ENCODE assay signal across 13 cellular contexts in the genomic region with DNA sequence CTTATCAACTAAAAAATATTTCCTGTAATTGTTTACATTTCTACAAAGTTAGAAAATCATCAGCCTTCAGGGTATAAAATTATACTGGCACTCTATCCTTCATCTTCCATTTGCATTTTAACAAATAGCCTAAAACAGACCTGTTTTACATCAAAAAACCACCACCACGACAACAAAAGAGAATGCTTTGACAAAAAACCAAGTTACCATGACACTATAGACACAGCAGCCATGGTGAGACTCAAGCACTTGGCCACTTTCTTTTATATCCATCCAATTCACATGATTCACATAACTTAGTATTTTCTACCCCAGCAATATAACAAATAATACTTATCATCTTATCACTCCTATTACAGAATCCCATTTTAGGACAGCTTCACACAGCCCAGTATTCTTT. TPM values are rescaled to one million over a fixed set of nuclear protein-coding genes. Genes with fewer than 3 reads are reported as not detected.
DNase-seq lines count a peak whose midpoint lies in the region; ATAC-seq and TF ChIP-seq lines count a peak whose summit lies in the region.
"Had no signal": no experiment of that assay in that cellular context is flagged by ENCODE, and none has a peak within 500 bp of the region (broad histone marks: within the 10 kb centered on the region; RNA-seq: fewer than 3 reads in every experiment).

No MANE protein-coding gene starts in this region.

- H3K4me3 ChIP-seq in DOHH2 (ENCODE audit: low read length) (peak overlapping the region; percentile 84), prostate gland (no peak overlapping the region)
- H3K4me3 ChIP-seq: lung had no signal

- H3K4me1 ChIP-seq in DOHH2 (ENCODE audit: control insufficient read depth, low read length) (peaks cover 75% of the 10 kb centered on the region), prostate gland (replicated peaks) (peaks cover 6% of the 10 kb centered on the region)

- no peak for TF ChIP-seq CTCF in DOHH2 (IDR thresholded peaks at IDR 0.05; ENCODE audit: low read depth, low read length, poor library complexity, severe bottlenecking)
- TF ChIP-seq CTCF in prostate gland (IDR thresholded peaks at IDR 0.05), result no peak

- DNase-seq in T-cell (no peak), globus pallidus (ENCODE audit: low spot score) (peak; percentile 37), prostate gland (ENCODE audit: low spot score) (no peak), cortex of kidney (lab: John Stamatoyannopoulos, UW) (no peak)
- DNase-seq: activated T-cell treated with anti-CD3 and anti-CD28 coated beads, Interleukin-2, amount 50 U/mL, for 1 hour; KG1; NCI-H446 treated with DMSO at 0.1 percent for 48 hours had no signal

- H3K9me2 ChIP-seq in DOHH2 (replicated peaks; ENCODE audit: control insufficient read depth, low read length), result no peaks in the 10 kb centered on the region

- H3K4me2 ChIP-seq in DOHH2 (ENCODE audit: low read length), result peak overlapping the region; percentile 78

- no peak for TF ChIP-seq POLR2A in prostate gland (IDR thresholded peaks at IDR 0.05)

- H3K27ac ChIP-seq in DOHH2 (ENCODE audit: low read depth, low read length), result peak overlapping the region; percentile 79
- H3K27ac ChIP-seq in prostate gland, result peak overlapping the region; percentile 41 to 98

- H3K27me3 Mint-ChIP-seq in T-cell, result no peaks in the 10 kb centered on the region
- H3K27me3 Mint-ChIP-seq: central memory CD8-positive, alpha-beta T cell had no signal

- no peaks in the 10 kb centered on the region for H3K36me3 Mint-ChIP-seq in T-cell

- no peaks in the 10 kb centered on the region for H3K27me3 ChIP-seq in DOHH2 (ENCODE audit: control insufficient read depth, low read length)
- no peaks in the 10 kb centered on the region for H3K27me3 ChIP-seq in prostate gland (replicated peaks; ENCODE audit: insufficient read depth)

- CTCF ChIA-PET in T-cell (lab: Charles Lee), result interaction anchor here in 1 of 2 donors (0.9 kb wide), 1 partner anchor 12 kb away, joined by 3 read pairs; no protein-coding TSS in a partner anchor

- H3K9me3 Mint-ChIP-seq in T-cell, result no peaks in the 10 kb centered on the region
- H3K9me3 Mint-ChIP-seq: central memory CD8-positive, alpha-beta T cell had no signal

- H3K36me3 ChIP-seq in DOHH2 (ENCODE audit: control insufficient read depth, low read length) (peaks cover 23% of the 10 kb centered on the region), prostate gland (no peaks in the 10 kb centered on the region)

- H3K9me3 ChIP-seq in DOHH2 (ENCODE audit: control insufficient read depth, insufficient read depth, low read length), result peaks cover 6% of the 10 kb centered on the region
- H3K9me3 ChIP-seq in prostate gland, result no peaks in the 10 kb centered on the region

- POLR2A ChIA-PET in T-cell (lab: Charles Lee), result no interaction called here

- H4K20me1 ChIP-seq in DOHH2 (ENCODE audit: control insufficient read depth, insufficient read depth, low read depth, low read length), result no peaks in the 10 kb centered on the region

- WGBS in prostate gland, result 31% methylated on average over 1 of the region's 1 CpG

- H3K4me3 Mint-ChIP-seq in T-cell, result no peak overlapping the region
- H3K4me3 Mint-ChIP-seq: central memory CD8-positive, alpha-beta T cell had no signal

- intact Hi-C loops in prostate gland (cut with DNase I), result no loop called here

- peaks cover 46 to 54% (median 49%) of the 10 kb centered on the region in 3 donors for H3K4me1 Mint-ChIP-seq in T-cell

- H3K27ac Mint-ChIP-seq in T-cell, result peak overlapping the region; percentile 7 to 86

- ATAC-seq in T-cell (replicated peaks in 1 of 4), result no peak
- no peak for ATAC-seq in HG02973 (IDR thresholded peaks at IDR 0.05; ENCODE audit: unreplicated experiment)
- ATAC-seq in HG02678 (IDR thresholded peaks at IDR 0.05; ENCODE audit: unreplicated experiment), result no peak
- ATAC-seq in GM18907 (IDR thresholded peaks at IDR 0.05; ENCODE audit: unreplicated experiment), result no peak

- H3K79me2 ChIP-seq in DOHH2 (ENCODE audit: control insufficient read depth, low read length), result peaks cover 81% of the 10 kb centered on the region

- H3F3A ChIP-seq in DOHH2 (ENCODE audit: control insufficient read depth, insufficient read depth), result peaks cover 16% of the 10 kb centered on the region

RNA-seq across cellular contexts. Expression of a gene that starts 2.8 kb away (rescaled TPM):
- total RNA-seq in T-cell (10 to 100 TPM; 10.3 to 13.9 (median 13.2) TPM), prostate gland (10 to 100 TPM; 21.6 to 37.9 TPM)
